In the genomic region with DNA sequence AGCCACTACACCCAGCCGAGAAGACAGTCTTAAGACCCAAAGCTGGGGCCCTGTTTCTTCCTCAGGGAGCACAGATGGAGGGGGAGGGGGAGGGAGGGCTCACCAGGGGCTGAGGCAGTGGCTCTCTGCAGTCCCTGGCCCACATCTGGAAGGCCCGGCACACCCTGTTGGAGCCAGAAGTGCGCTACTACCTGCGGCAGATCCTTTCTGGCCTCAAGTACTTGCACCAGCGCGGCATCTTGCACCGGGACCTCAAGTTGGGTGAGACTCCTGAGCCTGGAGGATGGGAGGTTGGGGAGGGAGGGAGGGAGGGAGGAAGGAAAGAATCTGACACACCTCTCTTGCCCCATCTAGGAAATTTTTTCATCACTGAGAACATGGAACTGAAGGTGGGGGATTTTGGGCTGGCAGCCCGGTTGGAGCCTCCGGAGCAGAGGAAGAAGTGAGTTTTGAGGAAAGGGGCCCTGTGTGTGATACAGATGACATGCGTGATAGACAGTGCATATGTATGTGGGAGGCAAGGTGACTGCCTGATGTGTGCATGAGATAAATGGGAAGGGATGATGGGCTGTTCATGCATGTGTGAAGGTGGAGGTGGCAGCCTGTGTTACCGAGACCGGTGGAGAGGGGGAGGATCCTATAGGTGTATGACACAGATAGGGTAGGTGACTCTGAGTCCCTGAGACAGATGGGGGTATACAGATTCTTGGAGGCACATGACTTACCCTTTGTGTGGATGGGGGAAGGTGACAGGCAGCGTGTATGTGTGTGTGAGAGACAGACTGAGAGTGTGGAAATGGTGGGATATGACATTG, we compare ENCODE assay signal across 8 cellular contexts. TPM values are rescaled to one million over a fixed set of nuclear protein-coding genes. Genes with fewer than 3 reads are reported as not detected.
DNase-seq lines count a peak whose midpoint lies in the region; ATAC-seq and TF ChIP-seq lines count a peak whose summit lies in the region.

No MANE protein-coding gene starts in this region.

- no peaks in the 10 kb centered on the region; the same call in 1 of the 2 replicates for H3K9me3 ChIP-seq in AG04450 (ENCODE audit: control insufficient read depth, insufficient read depth, low read length)
- no peaks in the 10 kb centered on the region for H3K9me3 ChIP-seq in OCI-LY3 (ENCODE audit: insufficient read depth, low read length)

- H3K4me1 ChIP-seq in OCI-LY3 (ENCODE audit: low read length) = peaks cover 46% of the 10 kb centered on the region

- H2AFZ ChIP-seq in OCI-LY3 (ENCODE audit: low read depth, low read length) = no peak overlapping the region

- POLR2A ChIA-PET in AG04450 (lab: Yijun Ruan, JAX) = interaction anchor here (0.7 to 2.9 kb wide), 6 partner anchors 7 to 720 kb away, joined by 3 to 81 read pairs (median 12); partner anchors contain the start of genes BTBD19 and PRDX1
- POLR2A ChIA-PET in naive thymus-derived CD8-positive, alpha-beta T cell (lab: Charles Lee) = interaction anchor here (1.2 to 16.4 kb wide), 17 partner anchors 10 to 698 kb away, joined by 3 to 590 read pairs (median 19); partner anchors contain the start of genes BEST4, BTBD19, CCDC163 and DYNLT4

- H3K27me3 ChIP-seq in AG04450 (ENCODE audit: control insufficient read depth, insufficient read depth, low read length) (no peaks in the 10 kb centered on the region), OCI-LY3 (ENCODE audit: low read depth, low read length) (no peaks in the 10 kb centered on the region)

- H3K27ac ChIP-seq in AG04450 (ENCODE audit: low read depth, low read length) (peak overlapping the region; percentile 11), OCI-LY3 (ENCODE audit: low read length) (peak overlapping the region; percentile 79)

- H3K27me3 Mint-ChIP-seq in naive thymus-derived CD8-positive, alpha-beta T cell = no peaks in the 10 kb centered on the region

- CTCF ChIA-PET in AG04450 (lab: Charles Lee) = interaction anchor here (1.8 kb wide), 1 partner anchor 7 kb away, joined by 20 read pairs; the partner anchor contains the start of gene BTBD19

- no peak for TF ChIP-seq CTCF in AG04450 (IDR thresholded peaks at IDR 0.05; ENCODE audit: low read depth, low read length)
- no peak for TF ChIP-seq CTCF in OCI-LY3 (IDR thresholded peaks at IDR 0.05; ENCODE audit: low read depth, low read length)
- no peak for TF ChIP-seq CTCF in choroid plexus epithelial cell (conservative IDR thresholded peaks at IDR 0.05; ENCODE audit: low read depth, low read length)

- H3K27ac Mint-ChIP-seq in naive thymus-derived CD8-positive, alpha-beta T cell = peak overlapping the region; percentile 89 to 99 (median 98)

- peak overlapping the region; percentile 95 for H3K9ac ChIP-seq in OCI-LY3 (ENCODE audit: low read length)

- peaks cover 58% of the 10 kb centered on the region for H3K79me2 ChIP-seq in OCI-LY3 (ENCODE audit: low read length)

- peak overlapping the region; percentile 97 for H3K4me2 ChIP-seq in OCI-LY3 (ENCODE audit: low read length)

- ATAC-seq in naive thymus-derived CD8-positive, alpha-beta T cell = peak in 1 of 2 donors; percentile 7
- no peak for ATAC-seq in GM21360 (IDR thresholded peaks at IDR 0.05; ENCODE audit: unreplicated experiment)

- peaks cover 51% of the 10 kb centered on the region for H3K36me3 ChIP-seq in OCI-LY3 (replicated peaks; ENCODE audit: low read depth, low read length)

- H3K36me3 Mint-ChIP-seq in naive thymus-derived CD8-positive, alpha-beta T cell = peaks cover 4 to 36% (median 22%) of the 10 kb centered on the region in 3 donors

- peak overlapping the region; percentile 72 to 99 (median 94) for H3K4me3 Mint-ChIP-seq in naive thymus-derived CD8-positive, alpha-beta T cell

- H4K20me1 ChIP-seq in OCI-LY3 (ENCODE audit: insufficient read depth, low read length) = peaks cover 11% of the 10 kb centered on the region

- H3K4me3 ChIP-seq in AG04450 (ENCODE audit: low read depth, low read length) (peak overlapping the region; percentile 77), OCI-LY3 (ENCODE audit: low read length) (peak overlapping the region; percentile 99), choroid plexus epithelial cell (ENCODE audit: low read depth, low read length) (peak overlapping the region; percentile 90)

- H3K9me3 Mint-ChIP-seq in naive thymus-derived CD8-positive, alpha-beta T cell = no peaks in the 10 kb centered on the region

- H3K4me1 Mint-ChIP-seq in naive thymus-derived CD8-positive, alpha-beta T cell = peaks cover 19 to 57% (median 48%) of the 10 kb centered on the region in 4 donors

- DNase-seq in AG04450 (ENCODE audit: low read depth, low spot score) (no peak), choroid plexus epithelial cell (ENCODE audit: low read depth) (no peak), NCI-H2227 (lab: John Stamatoyannopoulos, UW; ENCODE audit: unreplicated experiment) (no peak), NCI-H774 (lab: John Stamatoyannopoulos, UW) (no peak), NCI-H128 (lab: John Stamatoyannopoulos, UW; ENCODE audit: unreplicated experiment) (no peak)
- DNase-seq in naive thymus-derived CD8-positive, alpha-beta T cell = peak in 5 of 10 donors; percentile 32 to 65 (median 48)

RNA-seq across cellular contexts. Expression of gene PLK3, which starts 1.5 kb away (rescaled TPM):
- 14.2 and 20.1 TPM in 2 replicates for polyA plus RNA-seq in AG04450 (2011; rRNA removed)
- 17.2 and 22.6 TPM in 2 replicates for polyA minus RNA-seq in AG04450 (2011; rRNA and poly(A)+ RNA removed)
- 100 to 1,000 TPM; 139 to 140 TPM for total RNA-seq in naive thymus-derived CD8-positive, alpha-beta T cell
- polyA plus RNA-seq in naive thymus-derived CD8-positive, alpha-beta T cell = 10 to 100 TPM; 14.3 to 36.0 (median 25.5) TPM

RNA-seq across cellular contexts. Expression of gene DYNLT4, which starts 5.5 kb away (rescaled TPM):
- polyA plus RNA-seq in AG04450 (2011; rRNA removed) = not detected in 2 replicates
- not detected in 2 replicates for polyA minus RNA-seq in AG04450 (2011; rRNA and poly(A)+ RNA removed)
- total RNA-seq in naive thymus-derived CD8-positive, alpha-beta T cell = 1 to 10 TPM; 1.2 to 2.1 TPM
- under 1 TPM in 2 of 3 donors, not detected in 1; 0.24 to 0.86 TPM for polyA plus RNA-seq in naive thymus-derived CD8-positive, alpha-beta T cell

RNA-seq across cellular contexts. Expression of gene BTBD19, which starts 6.6 kb away (rescaled TPM):
- polyA plus RNA-seq in AG04450 (2011; rRNA removed) = 6.9 and 7.3 TPM in 2 replicates
- 5.0 and 10.7 TPM in 2 replicates for polyA minus RNA-seq in AG04450 (2011; rRNA and poly(A)+ RNA removed)
- 1 to 10 TPM; 6.5 to 8.8 TPM for total RNA-seq in naive thymus-derived CD8-positive, alpha-beta T cell
- polyA plus RNA-seq in naive thymus-derived CD8-positive, alpha-beta T cell = under 1 TPM; 0.16 to 0.47 (median 0.44) TPM

RNA-seq across cellular contexts. Expression of gene BEST4, which starts 13.7 kb away (rescaled TPM):
- 0.07 and 0.17 TPM in 2 replicates for polyA plus RNA-seq in AG04450 (2011; rRNA removed)
- polyA minus RNA-seq in AG04450 (2011; rRNA and poly(A)+ RNA removed) = not detected in 2 replicates
- 1 to 10 TPM; 1.6 to 2.2 TPM for total RNA-seq in naive thymus-derived CD8-positive, alpha-beta T cell
- polyA plus RNA-seq in naive thymus-derived CD8-positive, alpha-beta T cell = under 1 TPM in 2 of 3 donors, not detected in 1; 0.29 to 0.32 TPM

RNA-seq across cellular contexts. Expression of gene RPS8, which starts 26.4 kb away (rescaled TPM):
- 2,661 and 2,755 TPM in 2 replicates for polyA plus RNA-seq in AG04450 (2011; rRNA removed)
- 491 and 532 TPM in 2 replicates for polyA minus RNA-seq in AG04450 (2011; rRNA and poly(A)+ RNA removed)
- 1,000 to 10,000 TPM; 2,208 to 2,330 TPM for total RNA-seq in naive thymus-derived CD8-positive, alpha-beta T cell
- 1,000 to 10,000 TPM; 1,336 to 1,571 (median 1,431) TPM for polyA plus RNA-seq in naive thymus-derived CD8-positive, alpha-beta T cell
